23 cellular contexts compared by ENCODE assay signal in the genomic region with DNA sequence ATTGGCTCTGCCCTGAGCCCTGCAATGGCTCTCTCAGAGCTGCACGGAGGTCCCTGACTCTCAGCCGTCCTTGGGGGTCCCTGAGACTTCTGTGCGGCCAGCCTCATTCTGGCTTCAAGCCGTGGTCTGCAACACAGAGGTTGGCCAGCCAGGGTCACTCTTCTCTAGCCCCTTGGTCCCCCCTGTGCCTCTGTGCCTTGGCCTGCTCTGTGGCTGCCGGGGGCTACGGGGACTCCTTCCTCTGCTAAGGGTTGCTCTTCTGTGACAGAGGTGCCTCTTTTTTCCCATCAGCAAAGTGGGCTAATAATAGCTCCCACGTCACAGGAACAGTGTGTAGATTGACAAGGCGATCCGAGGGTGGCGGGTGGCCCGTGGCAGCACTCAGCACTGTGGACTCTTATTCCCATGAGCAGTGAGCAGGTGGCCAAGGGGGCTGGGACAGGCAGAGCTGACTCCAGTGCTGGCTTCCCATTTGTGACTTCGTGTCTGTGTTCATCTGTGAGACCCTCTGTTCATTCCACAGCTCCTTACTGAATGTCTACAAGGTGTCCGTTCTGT. TPM values are rescaled to one million over a fixed set of nuclear protein-coding genes. Genes with fewer than 3 reads are reported as not detected.
A peak's percentile ranks its signal among the peaks of the same experiment; 100 is the strongest.
DNase-seq lines count a peak whose midpoint lies in the region; ATAC-seq, FAIRE-seq and TF ChIP-seq lines count a peak whose summit lies in the region.
"Had no signal": no experiment of that assay in that cellular context is flagged by ENCODE, and none has a peak within 500 bp of the region (broad histone marks: within the 10 kb centered on the region; RNA-seq: fewer than 3 reads in every experiment).

No MANE protein-coding gene starts in this region.

- no peaks in the 10 kb centered on the region for H3K4me1 Mint-ChIP-seq in T-cell

- no peak overlapping the region for H2AFZ ChIP-seq in HepG2 (ENCODE audit: low read length)
- H2AFZ ChIP-seq in neuronal stem cell (ENCODE audit: low read length) = no peak overlapping the region
- H2AFZ ChIP-seq: GM23248 had no signal

- no peaks in the 10 kb centered on the region for H3K9me3 Mint-ChIP-seq in T-cell
- H3K9me3 Mint-ChIP-seq: CD8-positive, alpha-beta T cell had no signal

- H2BK5ac ChIP-seq in neuronal stem cell (ENCODE audit: low read length) = no peak overlapping the region

- TF ChIP-seq EP300 in HepG2 (IDR thresholded peaks at IDR 0.05; ENCODE audit: low read depth in 2 of 2, low read length in 2 of 2) (no peak), HepG2 (CRISPR knock-in tag; IDR thresholded peaks at IDR 0.05; ENCODE audit: borderline replicate concordance) (no peak)

- ATAC-seq in Right ventricle myocardium inferior (no peak), HepG2 (no peak; the same call in 2 of the 3 replicates), right lobe of liver (no peak), GM21619 (IDR thresholded peaks at IDR 0.05; ENCODE audit: unreplicated experiment) (no peak), T-cell (replicated peaks in 1 of 4) (no peak)
- ATAC-seq: A549; CD8-positive, alpha-beta T cell; GM12878 had no signal

- no peak for TF ChIP-seq RAD21 in HepG2 (CRISPR knock-in tag; IDR thresholded peaks at IDR 0.05)

- H3K79me2 ChIP-seq in HepG2 (ENCODE audit: insufficient read depth, low read length) = no peaks in the 10 kb centered on the region

- H3K9me3 ChIP-seq in right atrium auricular region = no peaks in the 10 kb centered on the region
- H3K9me3 ChIP-seq in HepG2 (ENCODE audit: low read length) = no peaks in the 10 kb centered on the region
- H3K9me3 ChIP-seq in right lobe of liver = no peaks in the 10 kb centered on the region
- no peaks in the 10 kb centered on the region for H3K9me3 ChIP-seq in neuronal stem cell (replicated peaks in 1 of 2; ENCODE audit: control insufficient read depth in 2 of 2, insufficient read depth in 1 of 2, low read depth in 1 of 2, low read length in 2 of 2)
- H3K9me3 ChIP-seq: A549, HAP-1 had no signal

- H3K27me3 Mint-ChIP-seq in T-cell = peaks cover 3% of the 10 kb centered on the region in 2 donors

- H3K4me3 Mint-ChIP-seq in T-cell = no peak overlapping the region
- H3K4me3 Mint-ChIP-seq: CD8-positive, alpha-beta T cell had no signal

- WGBS in HepG2 (ENCODE audit: low lambda C conversion rate) = 48% methylated on average over 10 of the region's 13 CpGs
- 83% methylated on average over 2 of the region's 13 CpGs for WGBS in right lobe of liver (ENCODE audit: insufficient coverage, low coverage, low lambda C conversion rate, missing lambda C conversion rate)
- WGBS in neuronal stem cell (ENCODE audit: extremely low coverage in 2 of 2, insufficient read length in 2 of 2, insufficient replicate concordance in 1 of 2), 2 donors = no CpG with 5 or more reads among the region's 13 CpGs

- TF ChIP-seq CTCF in right atrium auricular region (IDR thresholded peaks at IDR 0.05) (no peak), HepG2 (CRISPR knock-in tag; IDR thresholded peaks at IDR 0.05) (no peak), right lobe of liver (IDR thresholded peaks at IDR 0.05) (no peak)

- no TSS peak for BruUV-seq in HepG2 (replicated peaks; lab: Mats Ljungman, UMichigan)

- no peak overlapping the region for H3K4me2 ChIP-seq in HepG2 (ENCODE audit: low read depth, low read length)
- no peak overlapping the region for H3K4me2 ChIP-seq in neuronal stem cell (ENCODE audit: insufficient read depth, low read length, poor library complexity, severe bottlenecking)
- H3K4me2 ChIP-seq: A549 had no signal

- no peak overlapping the region for H3K4ac ChIP-seq in neuronal stem cell (ENCODE audit: low read length)

- CTCF ChIA-PET in HepG2 (lab: Yijun Ruan, JAX; ENCODE audit: low intra/inter-chr PET ratio, low total read pairs) = no interaction called here
- CTCF ChIA-PET in T-cell (lab: Charles Lee) = no interaction called here

- H3K36me3 ChIP-seq in right atrium auricular region (no peaks in the 10 kb centered on the region), HepG2 (replicated peaks in 1 of 2; ENCODE audit: control insufficient read depth in 1 of 2, insufficient read depth in 2 of 2, low read length in 2 of 2) (no peaks in the 10 kb centered on the region), right lobe of liver (no peaks in the 10 kb centered on the region), neuronal stem cell (replicated peaks in 1 of 2; ENCODE audit: control insufficient read depth in 2 of 2, insufficient read depth in 2 of 2, low read length in 2 of 2) (no peaks in the 10 kb centered on the region)
- H3K36me3 ChIP-seq: HAP-1 had no signal

- no peak overlapping the region for H3K14ac ChIP-seq in neuronal stem cell (ENCODE audit: low read length)

- H3K4me1 ChIP-seq in right atrium auricular region (no peaks in the 10 kb centered on the region), HepG2 (ENCODE audit: insufficient read depth, low read length) (no peaks in the 10 kb centered on the region), right lobe of liver (no peaks in the 10 kb centered on the region), neuronal stem cell (ENCODE audit: control insufficient read depth in 2 of 2, insufficient read depth in 1 of 2, low read depth in 1 of 2, low read length in 2 of 2) (no peaks in the 10 kb centered on the region)
- H3K4me1 ChIP-seq: HAP-1 had no signal

- H3K4me3 ChIP-seq in right atrium auricular region = no peak overlapping the region
- H3K4me3 ChIP-seq in HepG2 (replicated peaks in 1 of 3; ENCODE audit: insufficient read depth in 1 of 3, low read depth in 2 of 3, low read length in 3 of 3) = no peak overlapping the region
- H3K4me3 ChIP-seq in right lobe of liver = no peak overlapping the region
- no peak overlapping the region for H3K4me3 ChIP-seq in neuronal stem cell (ENCODE audit: low read length in 2 of 2)
- H3K4me3 ChIP-seq: A549, GM12878, GM23248, HAP-1 had no signal

- H3K18ac ChIP-seq in neuronal stem cell (ENCODE audit: low read length) = no peak overlapping the region

- in situ Hi-C loops in HepG2 (cut with HindIII; ENCODE audit: extremely low pct_ligation_motif_present, low pct_unique_long_range_greater_than_20kb) = no loop called here

- H2AK5ac ChIP-seq in neuronal stem cell (ENCODE audit: low read depth, low read length) = no peak overlapping the region

- POLR2A ChIA-PET in HepG2 (lab: Yijun Ruan, JAX) = no interaction called here
- POLR2A ChIA-PET in T-cell (lab: Charles Lee) = no interaction called here

- H3K27me3 ChIP-seq in right atrium auricular region (no peaks in the 10 kb centered on the region), HepG2 (ENCODE audit: control insufficient read depth in 1 of 2, insufficient read depth in 2 of 2, low read length in 2 of 2) (peaks cover 6 to 75% of the 10 kb centered on the region in 2 experiments), right lobe of liver (no peaks in the 10 kb centered on the region), neuronal stem cell (ENCODE audit: control insufficient read depth in 3 of 3, insufficient read depth in 3 of 3, low read depth in 1 of 3, low read length in 3 of 3) (peaks cover 0 to 29% (median 0%) of the 10 kb centered on the region in 3 experiments)

- no peak overlapping the region for H3K9ac ChIP-seq in HepG2 (ENCODE audit: insufficient read depth, low read depth, low read length)
- no peak overlapping the region for H3K9ac ChIP-seq in neuronal stem cell (ENCODE audit: low read depth, low read length, poor library complexity)
- H3K9ac ChIP-seq: GM23248 had no signal

- intact Hi-C loops in Right ventricle myocardium inferior (cut with DNase I) (loop anchor here (5.0 kb wide), 1 partner anchor 52 kb away; no protein-coding TSS in a partner anchor), HepG2 (cut with micrococcal nuclease; ENCODE audit: unreplicated experiment) (no loop called here), right lobe of liver (cut with DNase I) (no loop called here)

- H3K23ac ChIP-seq in neuronal stem cell (ENCODE audit: low read depth, low read length, poor library complexity) = peak overlapping the region; percentile 32

- H2BK12ac ChIP-seq in neuronal stem cell (ENCODE audit: low read length) = no peak overlapping the region

- TF ChIP-seq POLR2A in HepG2 (IDR thresholded peaks at IDR 0.05; ENCODE audit: insufficient read depth in 1 of 2, low read depth in 2 of 2, low read length in 2 of 2) (no peak), right lobe of liver (IDR thresholded peaks at IDR 0.05) (no peak)

- H3K27ac Mint-ChIP-seq in T-cell = no peak overlapping the region
- H3K27ac Mint-ChIP-seq: CD8-positive, alpha-beta T cell had no signal

- H3K36me3 Mint-ChIP-seq in T-cell = no peaks in the 10 kb centered on the region
- H3K36me3 Mint-ChIP-seq: CD8-positive, alpha-beta T cell had no signal

- DNase-seq in Right ventricle myocardium inferior (ENCODE audit: missing footprints) (peak; percentile 55), right atrium auricular region (ENCODE audit: low spot score) (no peak), HepG2 (ENCODE audit: low spot score) (no peak), right lobe of liver (no peak), neuronal stem cell (ENCODE audit: low spot score) (no peak), amygdala (lab: John Stamatoyannopoulos, UW) (no peak), T-cell (no peak)
- DNase-seq: AML-193; Calu3; CD8-positive, alpha-beta T cell; DMS53; DND-41; EL; GM23248; IMR-90 had no signal

- no peak overlapping the region for H4K91ac ChIP-seq in neuronal stem cell (ENCODE audit: low read depth, low read length, poor library complexity)

- no peak overlapping the region for H2BK120ac ChIP-seq in neuronal stem cell (ENCODE audit: low read depth, low read length)

- H4K20me1 ChIP-seq in HepG2 (ENCODE audit: insufficient read depth, low read length) = no peaks in the 10 kb centered on the region

- no peak for FAIRE-seq in HepG2 (lab: Jason Lieb, UNC)
- FAIRE-seq: A549, GM12878, GM19239 had no signal

- no peak overlapping the region for H2BK15ac ChIP-seq in neuronal stem cell (ENCODE audit: low read length)

- H3K27ac ChIP-seq in right atrium auricular region = no peak overlapping the region
- H3K27ac ChIP-seq in HepG2 (ENCODE audit: extremely low read length, insufficient read depth, low read length) = no peak overlapping the region
- no peak overlapping the region for H3K27ac ChIP-seq in right lobe of liver
- no peak overlapping the region for H3K27ac ChIP-seq in neuronal stem cell (replicated peaks; ENCODE audit: low read length)
- H3K27ac ChIP-seq: 22Rv1, A549, GM23248, HL-60 had no signal

- H3K79me1 ChIP-seq in neuronal stem cell (ENCODE audit: low read depth, low read length) = no peaks in the 10 kb centered on the region

- no peak overlapping the region for H4K8ac ChIP-seq in neuronal stem cell (ENCODE audit: low read depth, low read length)

RNA-seq across cellular contexts. Expression of a gene that starts 19.4 kb away (rescaled TPM):
- total RNA-seq in Right ventricle myocardium inferior (7.1 TPM), right atrium auricular region (1 to 10 TPM in 1 of 2 donors, under 1 TPM in 1; 0.74 to 5.9 TPM), HepG2 (2016; rRNA removed; fragmentation: Illumina TruSeq; extraction: Trizol) (0.17 and 0.20 TPM in 2 replicates), right lobe of liver (10 to 100 TPM in 3 of 6 experiments, 1 to 10 TPM in 2, under 1 TPM in 1; 0.37 to 15.9 (median 9.6) TPM), T-cell (under 1 TPM in 3 of 5 donors, not detected in 2; 0.09 to 0.19 (median 0.10) TPM)
- total RNA-seq in HepG2 (2016; cell fraction: cytosol; rRNA removed; fragmentation: Illumina TruSeq; extraction: Trizol; ENCODE audit: low read depth) = not detected in 2 replicates
- 0.09 and 0.19 TPM in 2 replicates for total RNA-seq in HepG2 (2016; cell fraction: insoluble cytoplasmic fraction; rRNA removed; fragmentation: Illumina TruSeq; extraction: Trizol)
- 0.09 and 0.10 TPM in 2 replicates for total RNA-seq in HepG2 (2016; cell fraction: membrane; rRNA removed; fragmentation: Illumina TruSeq; extraction: Trizol)
- total RNA-seq in HepG2 (2016; cell fraction: nucleus; rRNA removed; fragmentation: Illumina TruSeq; extraction: Trizol) = 0.40 and 0.47 TPM in 2 replicates
- 1.7 and 2.4 TPM in 2 replicates for polyA plus RNA-seq in HepG2 (2011; rRNA removed)
- 2.2 and 2.3 TPM in 2 replicates for polyA plus RNA-seq in HepG2 (2011; cell fraction: cytosol; rRNA removed)
- 2.0 and 2.4 TPM in 2 replicates for polyA plus RNA-seq in HepG2 (2011; cell fraction: nucleus; rRNA removed)
- polyA plus RNA-seq in HepG2 (2012) = 0.34 and 0.88 TPM in 2 replicates
- 0.05 TPM in 1 of 2 replicates, not detected in the other for polyA plus RNA-seq in HepG2 (2016; cell fraction: cytosol; fragmentation: Illumina TruSeq; extraction: Trizol; ENCODE audit: low read depth)
- polyA plus RNA-seq in HepG2 (2016; cell fraction: insoluble cytoplasmic fraction; fragmentation: Illumina TruSeq; extraction: Trizol; ENCODE audit: low read depth) = 0.10 and 0.17 TPM in 2 replicates
- polyA plus RNA-seq in HepG2 (2016; cell fraction: membrane; fragmentation: Illumina TruSeq; extraction: Trizol; ENCODE audit: low read depth) = 0.06 TPM in 2 replicates
- polyA plus RNA-seq in HepG2 (2016; cell fraction: nucleus; fragmentation: Illumina TruSeq; extraction: Trizol; ENCODE audit: insufficient read depth, low read depth) = 0.37 and 0.68 TPM in 2 replicates
- 4.0 TPM in 1 of 2 replicates, not detected in the other for polyA minus RNA-seq in HepG2 (2011; rRNA and poly(A)+ RNA removed; ENCODE audit: low replicate concordance)
- polyA minus RNA-seq in HepG2 (2011; cell fraction: cytosol; rRNA and poly(A)+ RNA removed) = 2.7 TPM in 2 replicates
- 0.90 and 1.1 TPM in 2 replicates for polyA minus RNA-seq in HepG2 (2011; cell fraction: nucleus; rRNA and poly(A)+ RNA removed)
- not detected for polyA plus RNA-seq in neuronal stem cell (2013, experiment 1 of 2)
- 0.01 TPM for polyA plus RNA-seq in neuronal stem cell (2013, experiment 2 of 2)
- total RNA-seq: Calu3; CD8-positive, alpha-beta T cell; G401 had no signal
- polyA plus RNA-seq: GM12878 had no signal
